ENCODE assay signal across 3 cellular contexts in genomic region chr7:23061327-23061726, GRCh38.
TF ChIP-seq lines count a peak whose summit lies in the region.

No MANE protein-coding gene starts in this region.

TF ChIP-seq in GM12891, 5 proteins besides CTCF, POLR2A, EP300 and RAD21 (continued from another document):
- TF ChIP-seq TAF1 (IDR thresholded peaks at IDR 0.05; ENCODE audit: low read depth, low read length) (no peak), SPI1 (IDR thresholded peaks at IDR 0.05; ENCODE audit: low read depth, low read length) (no peak), POU2F2 (IDR thresholded peaks at IDR 0.05; ENCODE audit: low read depth, low read length) (no peak), POLR2AphosphoS5 (IDR thresholded peaks at IDR 0.05; ENCODE audit: low read depth, low read length) (no peak)

TF ChIP-seq in GM23338, 12 proteins besides CTCF, POLR2A, EP300 and RAD21:
- TF ChIP-seq ETS1 (IDR thresholded peaks at IDR 0.05) (no peak), REST (IDR thresholded peaks at IDR 0.05; ENCODE audit: unreplicated experiment) (peak; percentile 15)

TF ChIP-seq in K562, 482 proteins besides CTCF, POLR2A, EP300 and RAD21 (continued from another document):
- TF ChIP-seq ZNF146 (CRISPR knock-in tag; IDR thresholded peaks at IDR 0.05; ENCODE audit: unreplicated experiment): peak; percentile 86
